ENCODE assay signal across 12 cellular contexts in genomic region chr4:2871911-2872310, GRCh38. TPM values are rescaled to one million over a fixed set of nuclear protein-coding genes. Genes with fewer than 3 reads are reported as not detected.
A peak's percentile ranks its signal among the peaks of the same experiment; 100 is the strongest.
DNase-seq lines count a peak whose midpoint lies in the region; ATAC-seq and TF ChIP-seq lines count a peak whose summit lies in the region.
"Had no signal": no experiment of that assay in that cellular context is flagged by ENCODE, and none has a peak within 500 bp of the region (broad histone marks: within the 10 kb centered on the region; RNA-seq: fewer than 3 reads in every experiment).

No MANE protein-coding gene starts in this region.

- no peaks in the 10 kb centered on the region for H3K27me3 ChIP-seq in CD8-positive, alpha-beta T cell (ENCODE audit: insufficient read depth, low read length)
- no peaks in the 10 kb centered on the region for H3K27me3 ChIP-seq in HL-60 (ENCODE audit: insufficient read depth, poor library complexity, severe bottlenecking)
- no peaks in the 10 kb centered on the region for H3K27me3 ChIP-seq in WERI-Rb-1 (ENCODE audit: insufficient read depth, low read depth, severe bottlenecking)
- H3K27me3 ChIP-seq in adrenal gland: no peaks in the 10 kb centered on the region

- POLR2A ChIA-PET in CD8-positive, alpha-beta T cell (lab: Charles Lee): interaction anchor here (2.0 kb wide), 1 partner anchor 9 kb away, joined by 4 read pairs; no protein-coding TSS in a partner anchor

- H3K27ac ChIP-seq in CD8-positive, alpha-beta T cell (ENCODE audit: low read depth, low read length): no peak overlapping the region
- peak overlapping the region; percentile 38 for H3K27ac ChIP-seq in HL-60 (replicated peaks)
- H3K27ac ChIP-seq in WERI-Rb-1: peak overlapping the region; percentile 95
- H3K27ac ChIP-seq in adrenal gland: no peak overlapping the region

- H3K36me3 Mint-ChIP-seq in CD8-positive, alpha-beta T cell: peaks cover 34% of the 10 kb centered on the region

- CTCF ChIA-PET in CD8-positive, alpha-beta T cell (lab: Charles Lee): interaction anchor here (0.6 to 2.8 kb wide), 3 partner anchors 10 to 415 kb away, joined by 3 to 8 read pairs (median 4); no protein-coding TSS in a partner anchor

- no peaks in the 10 kb centered on the region for H3K36me3 ChIP-seq in CD8-positive, alpha-beta T cell (ENCODE audit: insufficient read depth, low read length)
- H3K36me3 ChIP-seq in WERI-Rb-1: peaks cover 21% of the 10 kb centered on the region
- H3K36me3 ChIP-seq in adrenal gland (replicated peaks in 1 of 2): peaks cover 0 to 12% of the 10 kb centered on the region in 2 donors

- H3K9me3 ChIP-seq in CD8-positive, alpha-beta T cell (ENCODE audit: low read length): no peaks in the 10 kb centered on the region
- H3K9me3 ChIP-seq in WERI-Rb-1 (ENCODE audit: severe bottlenecking) (no peaks in the 10 kb centered on the region), adrenal gland (replicated peaks in 1 of 3) (no peaks in the 10 kb centered on the region)
- H3K9me3 ChIP-seq: HAP-1 had no signal

- H3K4me3 ChIP-seq in CD8-positive, alpha-beta T cell (ENCODE audit: low read depth, low read length): no peak overlapping the region
- H3K4me3 ChIP-seq in HL-60 (replicated peaks; ENCODE audit: insufficient read depth, low read length) (no peak overlapping the region), WERI-Rb-1 (ENCODE audit: low read depth, low read length) (no peak overlapping the region), adrenal gland (no peak overlapping the region)
- H3K4me3 ChIP-seq: HAP-1 had no signal

- TF ChIP-seq POLR2A in adrenal gland (IDR thresholded peaks at IDR 0.05): no peak

- WGBS in adrenal gland, 4 donors: 43 to 54% (median 53%) methylated on average over 2 of the region's 2 CpGs

- H3K9me3 Mint-ChIP-seq in CD8-positive, alpha-beta T cell: no peaks in the 10 kb centered on the region

- DNase-seq in CD8-positive, alpha-beta T cell: no peak
- DNase-seq in HL-60 (ENCODE audit: low read depth in 1 of 2, low spot score in 1 of 2) (peak in 1 of 2 experiments; percentile 50), WERI-Rb-1 (peak; percentile 67), myocyte (ENCODE audit: low read depth) (peak; percentile 63), adrenal gland (no peak), NCI-H748 treated with DMSO at 0.1 percent for 48 hours (lab: John Stamatoyannopoulos, UW) (no peak), LoVo (ENCODE audit: low spot score) (no peak)
- DNase-seq: central memory CD4-positive, alpha-beta T cell; left cardiac atrium; posterior cingulate gyrus; SIG-M5 had no signal

- no peak for TF ChIP-seq CTCF in CD8-positive, alpha-beta T cell (IDR thresholded peaks at IDR 0.05)
- TF ChIP-seq CTCF in HL-60 (IDR thresholded peaks at IDR 0.05; ENCODE audit: insufficient read depth, low read length): no peak
- no peak for TF ChIP-seq CTCF in WERI-Rb-1 (IDR thresholded peaks at IDR 0.05; ENCODE audit: low read depth, low read length)
- TF ChIP-seq CTCF in adrenal gland (IDR thresholded peaks at IDR 0.05): no peak

- peak overlapping the region; percentile 43 for H3K27ac Mint-ChIP-seq in CD8-positive, alpha-beta T cell

- no peak overlapping the region for H3K4me3 Mint-ChIP-seq in CD8-positive, alpha-beta T cell

- no peaks in the 10 kb centered on the region for H3K27me3 Mint-ChIP-seq in CD8-positive, alpha-beta T cell (ENCODE audit: low read depth)

- intact Hi-C loops in CD8-positive, alpha-beta T cell (cut with DNase I, micrococcal nuclease): loop anchor here in 1 of 2 experiments (1.0 kb wide), 1 partner anchor 108 kb away; no protein-coding TSS in a partner anchor
- intact Hi-C loops in adrenal gland (cut with DNase I): no loop called here

- H3K4me1 ChIP-seq in CD8-positive, alpha-beta T cell (ENCODE audit: insufficient read depth, low read length): peaks cover 19% of the 10 kb centered on the region
- peaks cover 27 to 84% of the 10 kb centered on the region in 2 donors for H3K4me1 ChIP-seq in adrenal gland (replicated peaks in 1 of 2)

- H3K4me1 Mint-ChIP-seq in CD8-positive, alpha-beta T cell (ENCODE audit: low read depth): peaks cover 72% of the 10 kb centered on the region

- ATAC-seq in CD8-positive, alpha-beta T cell: peak; percentile 56
- ATAC-seq: left cardiac atrium had no signal

RNA-seq across cellular contexts. Expression of gene ADD1, which starts 28.3 kb away (rescaled TPM):
- total RNA-seq in CD8-positive, alpha-beta T cell: 100 to 1,000 TPM; 129 TPM
- total RNA-seq in myocyte: 121 and 142 TPM in 2 replicates
- 208 TPM for polyA plus RNA-seq in myocyte (2012)
- 100 to 1,000 TPM; 176 to 290 (median 241) TPM for total RNA-seq in adrenal gland
- polyA plus RNA-seq in adrenal gland: 100 to 1,000 TPM; 134 to 468 (median 338) TPM

Comparison
In these comparisons a context has a peak if more than half of its experiments do, and no peak if none do; other contexts are left out.
1. DNase-seq: peak in WERI-Rb-1 (single experiment) and myocyte (single experiment); none in CD8-positive, alpha-beta T cell (0 of 7), adrenal gland (0 of 7), NCI-H748 treated with DMSO at 0.1 percent for 48 hours (single experiment) and LoVo (single experiment).
2. H3K27ac ChIP-seq: peak in HL-60 (single experiment) and WERI-Rb-1 (single experiment); none in CD8-positive, alpha-beta T cell (single experiment) and adrenal gland (0 of 5).